In the genomic region with DNA sequence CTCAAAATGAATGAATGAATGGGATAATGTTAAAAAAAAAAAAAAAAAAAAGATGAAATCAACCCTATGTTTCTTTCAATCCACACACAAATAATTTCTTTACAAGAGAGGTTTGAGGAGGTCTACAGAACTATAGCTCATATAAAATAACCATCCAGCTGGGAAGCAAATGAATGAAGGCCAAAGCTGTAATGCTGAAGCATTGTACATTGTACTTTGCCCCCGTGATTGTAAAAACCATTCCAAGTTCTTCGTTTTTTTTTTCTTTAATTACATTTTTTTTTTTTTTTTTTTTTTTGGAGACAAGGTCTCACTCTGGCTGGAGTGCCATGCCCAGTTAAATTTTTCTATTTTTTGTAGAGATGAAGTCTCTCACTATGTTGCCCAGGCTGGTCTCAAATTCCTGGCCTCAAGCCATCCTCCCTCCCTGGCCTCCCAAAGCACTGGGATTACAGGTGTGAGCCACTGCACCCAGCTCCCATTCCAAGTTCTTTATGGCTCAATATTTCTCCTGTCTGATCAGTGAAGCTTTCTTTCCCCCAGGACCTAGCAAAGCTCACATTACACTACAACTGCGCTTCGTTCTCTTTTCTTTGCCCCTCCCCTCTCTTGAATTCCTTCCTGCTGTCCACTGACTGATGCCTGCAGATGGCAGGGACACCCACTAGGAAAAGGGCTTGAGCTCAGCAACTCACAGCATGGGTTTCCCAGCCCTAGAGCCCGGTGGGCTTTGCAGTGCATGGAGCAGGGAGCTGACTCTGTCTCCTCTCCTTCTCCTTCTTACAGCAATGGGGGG, we compare ENCODE assay signal across 20 cellular contexts. TPM values are rescaled to one million over a fixed set of nuclear protein-coding genes. Genes with fewer than 3 reads are reported as not detected.
DNase-seq lines count a peak whose midpoint lies in the region; ATAC-seq, FAIRE-seq and TF ChIP-seq lines count a peak whose summit lies in the region.
"Had no signal": no experiment of that assay in that cellular context is flagged by ENCODE, and none has a peak within 500 bp of the region (broad histone marks: within the 10 kb centered on the region; RNA-seq: fewer than 3 reads in every experiment).

No MANE protein-coding gene starts in this region.

- peak; percentile 13 for DNase-seq in A673 (ENCODE audit: low spot score)
- peak; percentile 50 for DNase-seq in GM23338 (ENCODE audit: low spot score)
- DNase-seq in SK-MEL-5 (ENCODE audit: low read depth, low spot score), result peak; percentile 22
- DNase-seq in iPS-NIHi11 (ENCODE audit: low spot score), result peak; percentile 72
- no peak for DNase-seq in frontal cortex (ENCODE audit: low spot score in 2 of 2)
- DNase-seq in ACHN, result no peak
- DNase-seq: BE2C; effector memory CD4-positive, alpha-beta T cell; mammary epithelial cell; NCI-H1694; stimulated activated CD4-positive, alpha-beta T cell treated with anti-CD3 and anti-CD28 coated beads, Interleukin-4, amount 100 ng/mL, for 1 hour; stimulated activated CD8-positive, alpha-beta memory T cell treated with anti-CD3 and anti-CD28 coated beads, Interleukin-4, amount 100 ng/mL, for 48 hours had no signal

- peaks cover 3% of the 10 kb centered on the region for H3K27me3 Mint-ChIP-seq in GM23338 (ENCODE audit: insufficient read depth, low read depth, poor library complexity)

- POLR2A ChIA-PET in A673 (lab: Charles Lee; ENCODE audit: low non-redundant PET), result no interaction called here

- H3K36me3 ChIP-seq in A673 (ENCODE audit: insufficient read depth, low read length, poor library complexity, severe bottlenecking) (no peaks in the 10 kb centered on the region), GM23338 (ENCODE audit: insufficient read depth) (no peaks in the 10 kb centered on the region)
- H3K36me3 ChIP-seq: BE2C, right atrium auricular region, SJSA1 had no signal

- no peak for TF ChIP-seq CTCF in A673 (conservative IDR thresholded peaks at IDR 0.05; ENCODE audit: low read depth, low read length)
- TF ChIP-seq CTCF in GM23338 (conservative IDR thresholded peaks at IDR 0.05; ENCODE audit: low read depth in 2 of 2), result no peak

- FAIRE-seq in frontal cortex (lab: Jason Lieb, UNC), result no peak
- FAIRE-seq: bronchial epithelial cell, GM19239 had no signal

- H4K20me1 ChIP-seq in GM23338 (replicated peaks; ENCODE audit: insufficient read depth), result no peaks in the 10 kb centered on the region

- intact Hi-C loops in A673 (cut with micrococcal nuclease; ENCODE audit: unreplicated experiment), result no loop called here

- H3K4me3 ChIP-seq in A673 (ENCODE audit: low read depth, low read length, poor library complexity, severe bottlenecking) (no peak overlapping the region), GM23338 (no peak overlapping the region)
- H3K4me3 ChIP-seq: right atrium auricular region, SJSA1 had no signal

- CTCF ChIA-PET in A673 (lab: Charles Lee), result no interaction called here

- H3K4me1 ChIP-seq in A673 (ENCODE audit: insufficient read depth, low read length, poor library complexity, severe bottlenecking) (peaks cover 11% of the 10 kb centered on the region), GM23338 (ENCODE audit: insufficient read depth) (no peaks in the 10 kb centered on the region)
- H3K4me1 ChIP-seq: right atrium auricular region had no signal

- no TSS peak for BruUV-seq in A673 (replicated peaks; lab: Mats Ljungman, UMichigan)

- no peaks in the 10 kb centered on the region for H3K79me2 ChIP-seq in GM23338 (replicated peaks; ENCODE audit: insufficient read depth)

- no peak overlapping the region for H3K4me3 Mint-ChIP-seq in GM23338
- H3K4me3 Mint-ChIP-seq: activated naive CD8-positive, alpha-beta T cell had no signal

- in situ Hi-C loops in SK-MEL-5 (cut with HindIII; ENCODE audit: low pct_unique_long_range_greater_than_20kb, low sequenced_read_pairs), result no loop called here
- in situ Hi-C loops in ACHN (cut with HindIII; ENCODE audit: low pct_ligation_motif_present, low pct_unique_long_range_greater_than_20kb, low sequenced_read_pairs), result no loop called here

- H3K9me3 ChIP-seq in A673 (ENCODE audit: low read depth, low read length, poor library complexity, severe bottlenecking), result no peaks in the 10 kb centered on the region
- H3K9me3 ChIP-seq: BE2C, right atrium auricular region, SJSA1 had no signal

- no peaks in the 10 kb centered on the region for H3K9me3 Mint-ChIP-seq in GM23338

- H3F3A ChIP-seq in GM23338 (replicated peaks; ENCODE audit: low read depth), result no peaks in the 10 kb centered on the region

- no peaks in the 10 kb centered on the region for H3K36me3 Mint-ChIP-seq in GM23338 (ENCODE audit: low read depth)
- H3K36me3 Mint-ChIP-seq: activated naive CD8-positive, alpha-beta T cell had no signal

- H3K27ac Mint-ChIP-seq in GM23338, result no peak overlapping the region
- H3K27ac Mint-ChIP-seq: activated naive CD8-positive, alpha-beta T cell had no signal

- H3K27me3 ChIP-seq in A673 (replicated peaks; ENCODE audit: insufficient read depth, low read depth, low read length, poor library complexity), result no peaks in the 10 kb centered on the region
- H3K27me3 ChIP-seq in GM23338 (ENCODE audit: insufficient read depth), result no peaks in the 10 kb centered on the region
- H3K27me3 ChIP-seq: BE2C, right atrium auricular region, SJSA1 had no signal

- H2AFZ ChIP-seq in GM23338, result peak overlapping the region; percentile 81; the same call in 1 of the 2 replicates

- H3K9me2 ChIP-seq in GM23338 (ENCODE audit: insufficient read depth), result no peaks in the 10 kb centered on the region

- H3K27ac ChIP-seq in A673 (ENCODE audit: low read depth, low read length, poor library complexity, severe bottlenecking) (no peak overlapping the region), GM23338 (ENCODE audit: low read depth) (no peak overlapping the region)
- H3K27ac ChIP-seq: KMS-11, right atrium auricular region, SJSA1 had no signal

- peaks cover 10% of the 10 kb centered on the region; the same call in 2 of the 3 replicates for H3K4me1 Mint-ChIP-seq in GM23338

- ATAC-seq in GM23338 (peak; percentile 89), HG03457 (IDR thresholded peaks at IDR 0.05; ENCODE audit: unreplicated experiment) (no peak), HG03045 (IDR thresholded peaks at IDR 0.05; ENCODE audit: unreplicated experiment) (no peak)

- no peak overlapping the region for H3K4me2 ChIP-seq in GM23338
- H3K4me2 ChIP-seq: KMS-11 had no signal

TF ChIP-seq in GM23338, 12 proteins besides CTCF, POLR2A, EP300 and RAD21:
- TF ChIP-seq, protein P1, sequence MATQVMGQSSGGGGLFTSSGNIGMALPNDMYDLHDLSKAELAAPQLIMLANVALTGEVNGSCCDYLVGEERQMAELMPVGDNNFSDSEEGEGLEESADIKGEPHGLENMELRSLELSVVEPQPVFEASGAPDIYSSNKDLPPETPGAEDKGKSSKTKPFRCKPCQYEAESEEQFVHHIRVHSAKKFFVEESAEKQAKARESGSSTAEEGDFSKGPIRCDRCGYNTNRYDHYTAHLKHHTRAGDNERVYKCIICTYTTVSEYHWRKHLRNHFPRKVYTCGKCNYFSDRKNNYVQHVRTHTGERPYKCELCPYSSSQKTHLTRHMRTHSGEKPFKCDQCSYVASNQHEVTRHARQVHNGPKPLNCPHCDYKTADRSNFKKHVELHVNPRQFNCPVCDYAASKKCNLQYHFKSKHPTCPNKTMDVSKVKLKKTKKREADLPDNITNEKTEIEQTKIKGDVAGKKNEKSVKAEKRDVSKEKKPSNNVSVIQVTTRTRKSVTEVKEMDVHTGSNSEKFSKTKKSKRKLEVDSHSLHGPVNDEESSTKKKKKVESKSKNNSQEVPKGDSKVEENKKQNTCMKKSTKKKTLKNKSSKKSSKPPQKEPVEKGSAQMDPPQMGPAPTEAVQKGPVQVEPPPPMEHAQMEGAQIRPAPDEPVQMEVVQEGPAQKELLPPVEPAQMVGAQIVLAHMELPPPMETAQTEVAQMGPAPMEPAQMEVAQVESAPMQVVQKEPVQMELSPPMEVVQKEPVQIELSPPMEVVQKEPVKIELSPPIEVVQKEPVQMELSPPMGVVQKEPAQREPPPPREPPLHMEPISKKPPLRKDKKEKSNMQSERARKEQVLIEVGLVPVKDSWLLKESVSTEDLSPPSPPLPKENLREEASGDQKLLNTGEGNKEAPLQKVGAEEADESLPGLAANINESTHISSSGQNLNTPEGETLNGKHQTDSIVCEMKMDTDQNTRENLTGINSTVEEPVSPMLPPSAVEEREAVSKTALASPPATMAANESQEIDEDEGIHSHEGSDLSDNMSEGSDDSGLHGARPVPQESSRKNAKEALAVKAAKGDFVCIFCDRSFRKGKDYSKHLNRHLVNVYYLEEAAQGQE (IDR thresholded peaks at IDR 0.05; ENCODE audit: unreplicated experiment), result no peak
- no peak for TF ChIP-seq POLR2AphosphoS5 (IDR thresholded peaks at IDR 0.05; ENCODE audit: low read depth)
- TF ChIP-seq EZH2 (IDR thresholded peaks at IDR 0.05; ENCODE audit: low read depth, unreplicated experiment), result no peak
- no peak for TF ChIP-seq JUNB (IDR thresholded peaks at IDR 0.05; ENCODE audit: unreplicated experiment)

RNA-seq across cellular contexts. Expression of a gene that starts 53.0 kb away (rescaled TPM):
- total RNA-seq in A673 (2021), result 607 and 704 TPM in 2 replicates
- total RNA-seq in GM23338 (2014; rRNA removed; shearing (Covaris generic)), result 429 and 447 TPM in 2 replicates
- 569 and 576 TPM in 2 replicates for polyA plus RNA-seq in GM23338 (2016; fragmentation: Nextera tagmentation; extraction: Ambion mirVana)
- 350 and 393 TPM in 2 replicates for total RNA-seq in SK-MEL-5 (2014; rRNA removed; shearing (Covaris generic))
- polyA plus RNA-seq in SK-MEL-5 (2015; cell fraction: cytosol; rRNA removed), result 151 and 161 TPM in 2 replicates
- polyA plus RNA-seq in SK-MEL-5 (2015; cell fraction: nucleus; rRNA removed), result 1,271 and 1,364 TPM in 2 replicates
- 132 TPM for total RNA-seq in frontal cortex

Comparison
In these comparisons a context has a peak if more than half of its experiments do, and no peak if none do; other contexts are left out.
1. DNase-seq: peak in A673 (single experiment), GM23338 (single experiment), SK-MEL-5 (single experiment) and iPS-NIHi11 (single experiment); none in frontal cortex (0 of 2) and ACHN (single experiment).